Comparison of ENCODE assay signal across 28 cellular contexts in the genomic region with DNA sequence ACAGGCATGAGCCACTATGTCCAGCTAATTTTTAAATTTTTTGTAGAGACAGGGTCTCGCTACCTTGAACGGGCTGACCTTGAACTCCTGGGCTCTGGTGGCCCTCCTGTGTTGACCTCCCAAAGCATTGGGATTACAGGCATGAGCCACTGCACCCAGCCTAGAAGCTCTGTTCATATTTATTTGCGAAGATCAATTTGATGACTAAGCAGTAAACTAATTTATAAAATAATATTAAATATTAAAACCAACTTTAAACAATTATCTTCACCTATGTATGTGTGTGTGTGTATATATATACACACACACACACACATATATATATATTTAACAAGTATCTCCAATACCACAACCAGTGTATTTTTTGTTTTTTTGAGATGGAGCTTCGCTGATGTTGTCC.
"Had no signal": no experiment of that assay in that cellular context is flagged by ENCODE, and none has a peak within 500 bp of the region (broad histone marks: within the 10 kb centered on the region; RNA-seq: fewer than 3 reads in every experiment).

No MANE protein-coding gene starts in this region.

- H3K27ac ChIP-seq: left lung, neural progenitor cell, ovary, right atrium auricular region, suprapubic skin, thoracic aorta, tibial nerve, upper lobe of left lung, vagina had no signal

- DNase-seq: hypothalamus; immature natural killer cell; left colon; left lung; mesendoderm; naive B cell; natural killer cell; nephron progenitor cell; ovary; stimulated activated CD4-positive, alpha-beta T cell treated with anti-CD3 and anti-CD28 coated beads, Interleukin-12 subunit alpha, Interleukin-12 subunit beta, amount 100 ng/mL, for 4 hours; stimulated activated CD4-positive, alpha-beta T cell treated with anti-CD3 and anti-CD28 coated beads, Interleukin-15, amount 100 ng/mL, for 24 hours; stimulated activated CD4-positive, alpha-beta T cell treated with anti-CD3 and anti-CD28 coated beads, Interleukin-2, amount 100 ng/mL, for 24 hours; stimulated activated CD4-positive, alpha-beta T cell treated with anti-CD3 and anti-CD28 coated beads, Interleukin-4, amount 100 ng/mL, for 1 hour; stimulated activated naive CD4-positive, alpha-beta T cell had no signal

- H3K9me3 ChIP-seq: left lung, right lobe of liver, suprapubic skin, upper lobe of left lung had no signal

- ATAC-seq: left colon, left lung, natural killer cell, right lobe of liver had no signal

- H3K9me3 Mint-ChIP-seq: immature natural killer cell, natural killer cell had no signal

- H3K4me3 ChIP-seq: left lung, lung, neural progenitor cell, ovary, right atrium auricular region, right lobe of liver, suprapubic skin, thoracic aorta, tibial nerve, upper lobe of left lung, vagina had no signal

- H3K27me3 Mint-ChIP-seq: naive B cell; progenitor cell of endocrine pancreas; stimulated activated naive CD8-positive, alpha-beta T cell treated with anti-CD3 and anti-CD28 coated beads, Interleukin-15, Interleukin-2, amounts not matched to agents 100 ng/mL and 50 ng/mL, for 24 hours had no signal

- H3K27me3 ChIP-seq: left lung, ovary, right atrium auricular region, right lobe of liver, suprapubic skin, tibial nerve, upper lobe of left lung, vagina had no signal

- H3K4me3 Mint-ChIP-seq: immature natural killer cell; mesothelial cell of epicardium; natural killer cell; nephron progenitor cell; neural progenitor cell; stimulated activated naive CD8-positive, alpha-beta T cell treated with anti-CD3 and anti-CD28 coated beads, Interleukin-15, Interleukin-2, amounts not matched to agents 100 ng/mL and 50 ng/mL, for 24 hours had no signal

- H3K27ac Mint-ChIP-seq: immature natural killer cell; mesothelial cell of epicardium; natural killer cell; nephron progenitor cell; neural progenitor cell; stimulated activated naive CD8-positive, alpha-beta T cell treated with anti-CD3 and anti-CD28 coated beads, Interleukin-15, Interleukin-2, amounts not matched to agents 100 ng/mL and 50 ng/mL, for 24 hours had no signal

- H3K36me3 ChIP-seq: neural progenitor cell, ovary had no signal

- FAIRE-seq: islet of Langerhans, kidney had no signal
